ENCODE assay signal across 8 cellular contexts in the genomic region with DNA sequence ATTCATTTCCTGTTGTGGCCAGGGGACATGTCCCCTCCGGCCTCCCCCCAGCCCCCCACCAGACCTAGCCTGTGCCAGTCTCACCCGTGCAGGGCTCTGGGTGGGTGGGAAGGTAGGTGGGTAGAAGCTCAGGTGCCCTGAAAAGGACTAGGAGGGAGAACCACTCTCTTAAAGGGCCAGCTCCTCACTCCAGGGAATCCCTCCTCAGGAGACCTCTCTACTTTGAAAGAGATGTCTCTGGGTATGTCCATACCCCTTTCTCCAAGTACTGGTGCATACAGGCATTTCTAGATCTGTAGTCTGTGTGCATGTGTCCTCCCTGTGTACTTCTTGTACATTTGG.
DNase-seq lines count a peak whose midpoint lies in the region; ATAC-seq and TF ChIP-seq lines count a peak whose summit lies in the region.

No MANE protein-coding gene starts in this region.

- no peaks in the 10 kb centered on the region for H3K36me3 Mint-ChIP-seq in CD4-positive, CD25-positive, alpha-beta regulatory T cell
- no peaks in the 10 kb centered on the region for H3K36me3 Mint-ChIP-seq in osteocyte (ENCODE audit: unreplicated experiment)

- no peaks in the 10 kb centered on the region for H4K20me1 ChIP-seq in PC-3 (ENCODE audit: low read length)

- no peaks in the 10 kb centered on the region for H3K36me3 ChIP-seq in CD4-positive, CD25-positive, alpha-beta regulatory T cell (ENCODE audit: control insufficient read depth, insufficient read depth, low read length)
- no peaks in the 10 kb centered on the region for H3K36me3 ChIP-seq in PC-3 (ENCODE audit: low read depth, low read length)

- peak overlapping the region; percentile 62; the same call in 1 of the 2 replicates for H3K9ac ChIP-seq in PC-3 (ENCODE audit: low read length)

- H3K27me3 Mint-ChIP-seq in CD4-positive, CD25-positive, alpha-beta regulatory T cell: peaks cover 48% of the 10 kb centered on the region
- peaks cover 5% of the 10 kb centered on the region for H3K27me3 Mint-ChIP-seq in osteocyte (ENCODE audit: unreplicated experiment)

- no peak overlapping the region for H3K27ac Mint-ChIP-seq in CD4-positive, CD25-positive, alpha-beta regulatory T cell
- H3K27ac Mint-ChIP-seq in osteocyte (ENCODE audit: unreplicated experiment): peak overlapping the region; percentile 60

- peaks cover 16% of the 10 kb centered on the region for H3K4me1 ChIP-seq in CD4-positive, CD25-positive, alpha-beta regulatory T cell (ENCODE audit: control insufficient read depth, insufficient read depth, low read length, poor library complexity, severe bottlenecking)
- peaks cover 18% of the 10 kb centered on the region for H3K4me1 ChIP-seq in PC-3 (ENCODE audit: insufficient read depth, low read length)

- H3K27me3 ChIP-seq in CD4-positive, CD25-positive, alpha-beta regulatory T cell (ENCODE audit: control insufficient read depth, insufficient read depth, low read length): peaks cover 19% of the 10 kb centered on the region
- H3K27me3 ChIP-seq in PC-3 (ENCODE audit: low read length): no peaks in the 10 kb centered on the region

- peaks cover 0 to 3% (median 0%) of the 10 kb centered on the region in 7 donors for H3K9me3 Mint-ChIP-seq in CD4-positive, CD25-positive, alpha-beta regulatory T cell
- no peaks in the 10 kb centered on the region for H3K9me3 Mint-ChIP-seq in osteocyte (ENCODE audit: unreplicated experiment)

- H3K9me3 ChIP-seq in CD4-positive, CD25-positive, alpha-beta regulatory T cell (ENCODE audit: control insufficient read depth in 2 of 2, low read length in 2 of 2): no peaks in the 10 kb centered on the region
- no peaks in the 10 kb centered on the region for H3K9me3 ChIP-seq in PC-3 (ENCODE audit: low read length)

- TSS peak; percentile 29 for BruUV-seq in PC-3 (replicated peaks; lab: Mats Ljungman, UMichigan)

- no peak for DNase-seq in CD4-positive, CD25-positive, alpha-beta regulatory T cell
- DNase-seq in PC-3 (peak; percentile 26), epithelial cell of esophagus (ENCODE audit: low read depth) (no peak), osteocyte (ENCODE audit: extremely low spot score, unreplicated experiment) (no peak), RKO (ENCODE audit: low spot score) (no peak), NCI-H2171 treated with DMSO at 0.1 percent for 48 hours (lab: John Stamatoyannopoulos, UW) (no peak), OCI-M2 (lab: John Stamatoyannopoulos, UW; ENCODE audit: unreplicated experiment) (no peak)
- DNase-seq in stimulated activated CD8-positive, alpha-beta memory T cell treated with anti-CD3 and anti-CD28 coated beads, Interleukin-4, amount 100 ng/mL, for 48 hours: no peak

- CTCF ChIA-PET in PC-3 (lab: Charles Lee): interaction anchor here (1.3 kb wide), 1 partner anchor 99 kb away, joined by 3 read pairs; no protein-coding TSS in a partner anchor

- peak overlapping the region; percentile 3 to 89 (median 68) for H3K4me3 Mint-ChIP-seq in CD4-positive, CD25-positive, alpha-beta regulatory T cell
- peak overlapping the region; percentile 88 for H3K4me3 Mint-ChIP-seq in osteocyte (ENCODE audit: unreplicated experiment)

- H2AFZ ChIP-seq in PC-3 (ENCODE audit: low read length): peak overlapping the region; percentile 94; the same call in 1 of the 2 replicates

- H3K4me2 ChIP-seq in PC-3 (ENCODE audit: low read length): peak overlapping the region; percentile 95

- H3F3A ChIP-seq in PC-3 (ENCODE audit: low read length, unreplicated experiment): no peaks in the 10 kb centered on the region

- peak in 1 of 2 donors; percentile 2 for ATAC-seq in CD4-positive, CD25-positive, alpha-beta regulatory T cell (ENCODE audit: low read depth in 2 of 2)
- ATAC-seq in PC-3: peak; percentile 25

- H3K9me2 ChIP-seq in PC-3 (replicated peaks; ENCODE audit: low read length): no peaks in the 10 kb centered on the region

- intact Hi-C loops in PC-3 (cut with micrococcal nuclease): loop anchor here (2.0 kb wide), 2 partner anchors 43 to 45 kb away; no protein-coding TSS in a partner anchor

- H3K79me2 ChIP-seq in PC-3 (ENCODE audit: low read length): 0 out of 2 replicates have a peak, but pooled peaks cover 9% of the 10 kb centered on the region

- TF ChIP-seq CTCF in PC-3 (conservative IDR thresholded peaks at IDR 0.05; ENCODE audit: low read depth, low read length) (no peak), epithelial cell of esophagus (IDR thresholded peaks at IDR 0.05; ENCODE audit: insufficient read depth, low read depth, low read length, missing control alignments) (no peak), osteocyte (IDR thresholded peaks at IDR 0.05) (no peak)

- POLR2A ChIA-PET in PC-3 (lab: Charles Lee; ENCODE audit: unreplicated experiment): no interaction called here

- H3K4me1 Mint-ChIP-seq in CD4-positive, CD25-positive, alpha-beta regulatory T cell: peaks cover 0 to 20% (median 13%) of the 10 kb centered on the region in 4 donors
- peaks cover 39% of the 10 kb centered on the region for H3K4me1 Mint-ChIP-seq in osteocyte (ENCODE audit: unreplicated experiment)

- H3K27ac ChIP-seq in CD4-positive, CD25-positive, alpha-beta regulatory T cell (ENCODE audit: insufficient read depth, low read length, poor library complexity, severe bottlenecking): no peak overlapping the region
- H3K27ac ChIP-seq in PC-3 (ENCODE audit: low read length): no peak overlapping the region

- H3K4me3 ChIP-seq in CD4-positive, CD25-positive, alpha-beta regulatory T cell (ENCODE audit: low read depth, low read length): no peak overlapping the region
- H3K4me3 ChIP-seq in PC-3 (ENCODE audit: low read length): peak overlapping the region; percentile 82
- peak overlapping the region; percentile 67 for H3K4me3 ChIP-seq in epithelial cell of esophagus (ENCODE audit: low read length)
